In the genomic region with DNA sequence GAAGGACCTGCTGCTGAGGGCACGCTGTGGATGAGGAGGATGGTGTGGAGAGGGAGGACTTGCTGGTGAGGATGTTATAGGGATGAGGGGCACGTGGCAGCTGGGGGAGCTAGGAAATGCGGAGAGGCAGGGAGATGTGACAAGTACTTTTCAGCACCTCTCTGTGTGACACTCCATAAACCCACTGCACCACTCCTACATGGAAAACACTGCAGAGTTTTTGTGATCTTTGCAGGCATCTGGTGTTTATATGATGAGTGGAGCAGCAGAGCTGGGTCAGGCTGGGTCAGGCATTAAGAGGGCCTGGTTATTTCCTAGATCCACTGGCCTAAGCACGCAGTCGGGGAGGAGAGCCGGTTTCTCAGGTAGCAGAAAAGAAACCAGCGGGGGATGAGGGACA, we compare ENCODE assay signal across 23 cellular contexts.
DNase-seq lines count a peak whose midpoint lies in the region; ATAC-seq and TF ChIP-seq lines count a peak whose summit lies in the region.
"Had no signal": no experiment of that assay in that cellular context is flagged by ENCODE, and none has a peak within 500 bp of the region (broad histone marks: within the 10 kb centered on the region; RNA-seq: fewer than 3 reads in every experiment).

No MANE protein-coding gene starts in this region.

- H2AK9ac ChIP-seq in IMR-90 (replicated peaks; ENCODE audit: low read depth, low read length, poor library complexity), result no peak overlapping the region

- no peak overlapping the region for H4K8ac ChIP-seq in IMR-90 (ENCODE audit: low read depth in 2 of 2, low read length in 2 of 2)

- no peak for DNase-seq in activated naive CD4-positive, alpha-beta T cell treated with anti-CD3 and anti-CD28 coated beads, Interleukin-2, amount 10 ng/mL, durations not matched to agents 7 days and 5 days
- no peak for DNase-seq in activated naive CD4-positive, alpha-beta T cell treated with Interleukin-2 at 50 U/mL for 16 hours
- no peak for DNase-seq in IMR-90
- DNase-seq in fibroblast of villous mesenchyme (ENCODE audit: low read depth), result peak; percentile 21
- peak; percentile 10 for DNase-seq in putamen (ENCODE audit: low spot score)
- DNase-seq in effector CD8-positive, alpha-beta T cell (lab: John Stamatoyannopoulos, UW), result no peak
- no peak for DNase-seq in activated T-helper 1 cell treated with anti-CD3 and anti-CD28 coated beads, Interleukin-12 subunit alpha, Interleukin-12 subunit beta, Interleukin-2, Interleukin-4 antibody, amounts not matched to agents 30 ng/mL and 10 ng/mL and 1 ng/mL, durations not matched to agents 14 hours and 24 hours and 36 hours (ENCODE audit: low spot score)
- DNase-seq: DMS153; DND-41; H9; KBM-7; MV-4-11; NCI-H1105; NCI-H1436 treated with DMSO at 0.1 percent for 48 hours; NCI-H1930; NCI-H2107; NCI-H524; NCI-H748 treated with DMSO at 0.1 percent for 48 hours; NK-92 treated with Interleukin-12 subunit alpha and Interleukin-12 subunit beta, amount 100 ng/mL, for 24 hours; PC-3; RPMI8226; SK-N-SH had no signal

- H3K18ac ChIP-seq in IMR-90 (ENCODE audit: low read depth, low read length), result no peak overlapping the region

- H3K4me1 Mint-ChIP-seq in activated naive CD4-positive, alpha-beta T cell treated with anti-CD3 and anti-CD28 coated beads, Interleukin-2, amount 10 ng/mL, durations not matched to agents 7 days and 5 days, result peaks cover 9% of the 10 kb centered on the region
- H3K4me1 Mint-ChIP-seq in activated T-helper 1 cell treated with anti-CD3 and anti-CD28 coated beads, Interleukin-12 subunit alpha, Interleukin-12 subunit beta, Interleukin-2, Interleukin-4 antibody, amounts not matched to agents 30 ng/mL and 10 ng/mL and 1 ng/mL, durations not matched to agents 14 hours and 24 hours and 36 hours (ENCODE audit: low read depth), result peaks cover 10% of the 10 kb centered on the region
- H3K4me1 Mint-ChIP-seq: GM23338, H9 had no signal

- no peak overlapping the region for H4K5ac ChIP-seq in IMR-90 (ENCODE audit: low read depth, low read length)

- H3K4me3 Mint-ChIP-seq in activated naive CD4-positive, alpha-beta T cell treated with anti-CD3 and anti-CD28 coated beads, Interleukin-2, amount 10 ng/mL, durations not matched to agents 7 days and 5 days, result no peak overlapping the region
- H3K4me3 Mint-ChIP-seq in activated T-helper 1 cell treated with anti-CD3 and anti-CD28 coated beads, Interleukin-12 subunit alpha, Interleukin-12 subunit beta, Interleukin-2, Interleukin-4 antibody, amounts not matched to agents 30 ng/mL and 10 ng/mL and 1 ng/mL, durations not matched to agents 14 hours and 24 hours and 36 hours, result no peak overlapping the region
- H3K4me3 Mint-ChIP-seq: GM23338, H9 had no signal

- in situ Hi-C loops in IMR-90 (cut with MboI; ENCODE audit: low sequenced_read_pairs), result no loop called here

- H3K9me1 ChIP-seq in IMR-90 (ENCODE audit: insufficient read depth, low read length), result no peaks in the 10 kb centered on the region

- TF ChIP-seq RAD21 in IMR-90 (IDR thresholded peaks at IDR 0.05; ENCODE audit: low read length), result no peak

- peak overlapping the region; percentile 34 for H3K27ac Mint-ChIP-seq in activated naive CD4-positive, alpha-beta T cell treated with anti-CD3 and anti-CD28 coated beads, Interleukin-2, amount 10 ng/mL, durations not matched to agents 7 days and 5 days
- H3K27ac Mint-ChIP-seq in activated T-helper 1 cell treated with anti-CD3 and anti-CD28 coated beads, Interleukin-12 subunit alpha, Interleukin-12 subunit beta, Interleukin-2, Interleukin-4 antibody, amounts not matched to agents 30 ng/mL and 10 ng/mL and 1 ng/mL, durations not matched to agents 14 hours and 24 hours and 36 hours, result no peak overlapping the region
- H3K27ac Mint-ChIP-seq: GM23338 had no signal

- BruUV-seq in IMR-90 (replicated peaks; lab: Mats Ljungman, UMichigan), result no TSS peak

- no peak overlapping the region for H2BK120ac ChIP-seq in IMR-90 (ENCODE audit: low read depth, low read length)

- H4K91ac ChIP-seq in IMR-90 (ENCODE audit: insufficient read depth, low read depth, low read length), result no peak overlapping the region

- CTCF ChIA-PET in activated naive CD4-positive, alpha-beta T cell treated with anti-CD3 and anti-CD28 coated beads, Interleukin-2, amount 10 ng/mL, durations not matched to agents 7 days and 5 days (lab: Charles Lee), result no interaction called here
- CTCF ChIA-PET in IMR-90 (lab: Yijun Ruan, JAX), result no interaction called here

- POLR2A ChIA-PET in IMR-90 (lab: Charles Lee; ENCODE audit: unreplicated experiment), result no interaction called here

- H3K23ac ChIP-seq in IMR-90 (ENCODE audit: low read depth, low read length), result no peak overlapping the region

- H3K4me3 ChIP-seq in IMR-90 (ENCODE audit: insufficient read depth, low read depth, low read length) (no peak overlapping the region), fibroblast of villous mesenchyme (ENCODE audit: low read depth, low read length) (no peak overlapping the region)
- H3K4me3 ChIP-seq: GM23338 had no signal

- no peak overlapping the region for H3K27ac ChIP-seq in IMR-90 (ENCODE audit: insufficient read depth, low read length)

- peak; percentile 69 for ATAC-seq in IMR-90 (ENCODE audit: low read depth)
- ATAC-seq: GM23338 had no signal

- H3K27me3 ChIP-seq in IMR-90 (ENCODE audit: control insufficient read depth, insufficient read depth, low read length), result no peaks in the 10 kb centered on the region

- intact Hi-C loops in IMR-90 (cut with micrococcal nuclease), result no loop called here
- intact Hi-C loops in activated T-helper 1 cell treated with anti-CD3 and anti-CD28 coated beads, Interleukin-12 subunit alpha, Interleukin-12 subunit beta, Interleukin-2, Interleukin-4 antibody, amounts not matched to agents 30 ng/mL and 10 ng/mL and 1 ng/mL, durations not matched to agents 14 hours and 24 hours and 36 hours (cut with micrococcal nuclease), result no loop called here

- H2BK5ac ChIP-seq in IMR-90 (ENCODE audit: low read depth, low read length, poor library complexity, severe bottlenecking), result no peak overlapping the region

- no peaks in the 10 kb centered on the region for H4K20me1 ChIP-seq in IMR-90 (ENCODE audit: insufficient read depth, low read length)

- no CpG with 5 or more reads among the region's 7 CpGs for WGBS in IMR-90 (ENCODE audit: extremely low coverage in 2 of 2, insufficient read length in 1 of 2), 2 experiments

- H3K36me3 ChIP-seq in IMR-90 (ENCODE audit: control insufficient read depth, insufficient read depth, low read length), result no peaks in the 10 kb centered on the region

- peak overlapping the region; percentile 28 for H2AFZ ChIP-seq in IMR-90 (replicated peaks; ENCODE audit: low read length, poor library complexity)
- H2AFZ ChIP-seq: GM23338 had no signal

- no peak overlapping the region for H2AK5ac ChIP-seq in IMR-90 (ENCODE audit: low read depth, low read length)

- H3K4ac ChIP-seq in IMR-90 (ENCODE audit: low read depth, low read length), result no peak overlapping the region

- H3K56ac ChIP-seq in IMR-90 (ENCODE audit: extremely low read depth, insufficient read depth, low read length), result no peak overlapping the region

- H3K4me2 ChIP-seq in IMR-90 (ENCODE audit: low read depth, low read length), result no peak overlapping the region
- H3K4me2 ChIP-seq: GM23338 had no signal

- no peak for TF ChIP-seq POLR2A in IMR-90 (IDR thresholded peaks at IDR 0.05; ENCODE audit: low read depth, low read length)

- H3K27me3 Mint-ChIP-seq in activated naive CD4-positive, alpha-beta T cell treated with anti-CD3 and anti-CD28 coated beads, Interleukin-2, amount 10 ng/mL, durations not matched to agents 7 days and 5 days, result peaks cover 59% of the 10 kb centered on the region
- peaks cover 13% of the 10 kb centered on the region for H3K27me3 Mint-ChIP-seq in activated T-helper 1 cell treated with anti-CD3 and anti-CD28 coated beads, Interleukin-12 subunit alpha, Interleukin-12 subunit beta, Interleukin-2, Interleukin-4 antibody, amounts not matched to agents 30 ng/mL and 10 ng/mL and 1 ng/mL, durations not matched to agents 14 hours and 24 hours and 36 hours (ENCODE audit: insufficient read depth)

- H3K9ac ChIP-seq in IMR-90 (ENCODE audit: low read depth, low read length), result no peak overlapping the region
- H3K9ac ChIP-seq: SK-N-SH had no signal

- TF ChIP-seq CTCF in IMR-90 (conservative IDR thresholded peaks at IDR 0.05; ENCODE audit: low read depth, low read length) (no peak), fibroblast of villous mesenchyme (IDR thresholded peaks at IDR 0.05; ENCODE audit: insufficient read depth, low read depth, low read length) (no peak)

- H3K14ac ChIP-seq in IMR-90 (replicated peaks; ENCODE audit: low read depth, low read length), result no peak overlapping the region

- H3K9me3 ChIP-seq in IMR-90 (ENCODE audit: control insufficient read depth, insufficient read depth, low read length), result no peaks in the 10 kb centered on the region
- H3K9me3 ChIP-seq: SK-N-SH had no signal

- H2BK15ac ChIP-seq in IMR-90 (ENCODE audit: low read depth, low read length), result no peak overlapping the region

- peaks cover 2% of the 10 kb centered on the region for H3K9me3 Mint-ChIP-seq in activated naive CD4-positive, alpha-beta T cell treated with anti-CD3 and anti-CD28 coated beads, Interleukin-2, amount 10 ng/mL, durations not matched to agents 7 days and 5 days
- H3K9me3 Mint-ChIP-seq in activated T-helper 1 cell treated with anti-CD3 and anti-CD28 coated beads, Interleukin-12 subunit alpha, Interleukin-12 subunit beta, Interleukin-2, Interleukin-4 antibody, amounts not matched to agents 30 ng/mL and 10 ng/mL and 1 ng/mL, durations not matched to agents 14 hours and 24 hours and 36 hours, result no peaks in the 10 kb centered on the region

- H3K4me1 ChIP-seq in IMR-90 (ENCODE audit: control insufficient read depth, insufficient read depth, low read length), result 0 out of 2 replicates have a peak, but pooled peaks cover 2% of the 10 kb centered on the region

- peaks cover 1% of the 10 kb centered on the region for H3K36me3 Mint-ChIP-seq in activated naive CD4-positive, alpha-beta T cell treated with anti-CD3 and anti-CD28 coated beads, Interleukin-2, amount 10 ng/mL, durations not matched to agents 7 days and 5 days
- peaks cover 4% of the 10 kb centered on the region for H3K36me3 Mint-ChIP-seq in activated T-helper 1 cell treated with anti-CD3 and anti-CD28 coated beads, Interleukin-12 subunit alpha, Interleukin-12 subunit beta, Interleukin-2, Interleukin-4 antibody, amounts not matched to agents 30 ng/mL and 10 ng/mL and 1 ng/mL, durations not matched to agents 14 hours and 24 hours and 36 hours (ENCODE audit: low read depth)

- dilution Hi-C loops in IMR-90 (cut with HindIII; ENCODE audit: low sequenced_read_pairs, unreplicated experiment), result no loop called here

- no peak overlapping the region for H2BK20ac ChIP-seq in IMR-90 (ENCODE audit: low read depth, low read length)

- no peaks in the 10 kb centered on the region for H3K79me1 ChIP-seq in IMR-90 (ENCODE audit: low read depth in 1 of 2, low read length in 2 of 2)

Comparison
In these comparisons a context has a peak if more than half of its experiments do, and no peak if none do; other contexts are left out.
1. DNase-seq: peak in fibroblast of villous mesenchyme (single experiment) and putamen (single experiment); none in activated naive CD4-positive, alpha-beta T cell treated with anti-CD3 and anti-CD28 coated beads, Interleukin-2, amount 10 ng/mL, durations not matched to agents 7 days and 5 days (single experiment), activated naive CD4-positive, alpha-beta T cell treated with Interleukin-2 at 50 U/mL for 16 hours (single experiment), IMR-90 (single experiment), effector CD8-positive, alpha-beta T cell (single experiment) and activated T-helper 1 cell treated with anti-CD3 and anti-CD28 coated beads, Interleukin-12 subunit alpha, Interleukin-12 subunit beta, Interleukin-2, Interleukin-4 antibody, amounts not matched to agents 30 ng/mL and 10 ng/mL and 1 ng/mL, durations not matched to agents 14 hours and 24 hours and 36 hours (single experiment).